Comparison of ENCODE assay signal across 18 cellular contexts in the genomic region with DNA sequence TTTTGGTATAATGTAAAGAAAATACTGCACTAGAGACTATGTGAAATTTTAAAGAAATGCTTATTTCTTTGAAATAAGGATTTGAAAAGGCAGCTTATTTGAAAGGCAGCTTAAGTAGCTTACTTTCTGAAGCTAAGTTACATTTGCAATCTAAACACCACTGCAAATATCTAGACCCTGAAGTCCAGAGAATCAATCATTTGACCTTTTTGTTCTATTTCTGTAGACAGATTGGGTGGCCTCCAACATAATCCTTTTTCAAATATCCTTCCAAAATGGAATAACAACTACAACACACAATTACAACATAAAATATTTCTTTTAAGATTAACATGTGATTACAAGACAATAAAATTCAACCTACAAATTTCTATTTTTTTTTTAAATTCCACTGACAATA.
DNase-seq lines count a peak whose midpoint lies in the region; FAIRE-seq and TF ChIP-seq lines count a peak whose summit lies in the region.
"Had no signal": no experiment of that assay in that cellular context is flagged by ENCODE, and none has a peak within 500 bp of the region (broad histone marks: within the 10 kb centered on the region; RNA-seq: fewer than 3 reads in every experiment).

No MANE protein-coding gene starts in this region.

- H3K9me3 Mint-ChIP-seq in nephron, result no peaks in the 10 kb centered on the region
- H3K9me3 Mint-ChIP-seq: HFFc6 had no signal

- no peak overlapping the region for H3K4me3 Mint-ChIP-seq in nephron
- H3K4me3 Mint-ChIP-seq: HFFc6 had no signal

- peak overlapping the region; percentile 64 to 77 (median 73) for H3K27ac Mint-ChIP-seq in nephron
- H3K27ac Mint-ChIP-seq: HFFc6 had no signal

- H3K4me3 ChIP-seq in SJCRH30, result no peak overlapping the region
- no peak overlapping the region for H3K4me3 ChIP-seq in spleen
- H3K4me3 ChIP-seq: A549, MG63 had no signal

- H3K4me1 ChIP-seq in SJCRH30, result peaks cover 8% of the 10 kb centered on the region
- no peaks in the 10 kb centered on the region for H3K4me1 ChIP-seq in spleen
- H3K4me1 ChIP-seq: A549 had no signal

- H3K9me3 ChIP-seq in SJCRH30 (replicated peaks), result no peaks in the 10 kb centered on the region
- H3K9me3 ChIP-seq in spleen, result no peaks in the 10 kb centered on the region
- H3K9me3 ChIP-seq: A549, MG63 had no signal

- peak; percentile 66 for FAIRE-seq in A204.1 (lab: Jason Lieb, UNC)
- peak; percentile 43 for FAIRE-seq in frontal cortex (lab: Jason Lieb, UNC)
- FAIRE-seq: A549, GM19239 had no signal

- DNase-seq in SJCRH30, result no peak
- DNase-seq in frontal cortex (ENCODE audit: low spot score in 2 of 2), result no peak
- no peak for DNase-seq in midbrain (lab: John Stamatoyannopoulos, UW)
- DNase-seq in RPMI8226, result no peak
- DNase-seq in spleen, result no peak
- DNase-seq in effector CD4-positive, alpha-beta T cell, result no peak
- DNase-seq: C1 segment of cervical spinal cord, HFFc6, MG63, NCI-H1092, NCI-H146, NCI-H2081, NCI-H748 treated with DMSO at 0.1 percent for 48 hours, PC-3 had no signal

- H3K36me3 ChIP-seq in SJCRH30, result peaks cover 8% of the 10 kb centered on the region; the same call in 1 of the 2 replicates
- H3K36me3 ChIP-seq in spleen, result no peaks in the 10 kb centered on the region
- H3K36me3 ChIP-seq: MG63 had no signal

- H3K4me1 Mint-ChIP-seq in nephron, result peaks cover 27% of the 10 kb centered on the region

- H3K27ac ChIP-seq in SJCRH30 (peak overlapping the region; percentile 7), spleen (no peak overlapping the region)
- H3K27ac ChIP-seq: A549 had no signal

- no peaks in the 10 kb centered on the region for H3K36me3 Mint-ChIP-seq in nephron (ENCODE audit: low read depth)

- no peak for TF ChIP-seq CTCF in nephron (IDR thresholded peaks at IDR 0.05; ENCODE audit: unreplicated experiment in 3 of 3)
- no peak for TF ChIP-seq CTCF in spleen (IDR thresholded peaks at IDR 0.05 in 8 of 11, conservative IDR thresholded peaks at IDR 0.05 in 3 of 11)

- H3K27me3 Mint-ChIP-seq in nephron (ENCODE audit: low read depth), result no peaks in the 10 kb centered on the region

- TF ChIP-seq POLR2A in spleen (IDR thresholded peaks at IDR 0.05), result no peak

- no peaks in the 10 kb centered on the region for H3K27me3 ChIP-seq in SJCRH30
- H3K27me3 ChIP-seq in spleen (replicated peaks in 1 of 7), result no peaks in the 10 kb centered on the region
- H3K27me3 ChIP-seq: MG63 had no signal

- intact Hi-C loops in spleen (cut with DNase I; ENCODE audit: low total_unique reads), result no loop called here
